24 cellular contexts compared by ENCODE assay signal in genomic region chr1:89898695-89899470, GRCh38.
"Had no signal": no experiment of that assay in that cellular context is flagged by ENCODE, and none has a peak within 500 bp of the region (broad histone marks: within the 10 kb centered on the region; RNA-seq: fewer than 3 reads in every experiment).

No MANE protein-coding gene starts in this region.

- DNase-seq: activated gamma-delta T cell treated with Interleukin-2 at 50 U/mL for 16 hours; activated T-cell treated with anti-CD3 and anti-CD28 coated beads, Interleukin-2, amount 50 U/mL, for 1 hour; anterior cingulate cortex; body of pancreas; effector CD4-positive, alpha-beta T cell; erythroblast; foreskin fibroblast; kidney; mammary epithelial cell; midbrain; ovary; spleen; stimulated activated CD4-positive, alpha-beta T cell treated with anti-CD3 and anti-CD28 coated beads, Interleukin-4, amount 100 ng/mL, for 1 hour; stimulated activated naive CD4-positive, alpha-beta T cell treated with Interleukin-2 at 50 U/mL for 16 hours; T-helper 2 cell; upper lobe of right lung; WERI-Rb-1 had no signal

- H3K27me3 Mint-ChIP-seq: activated naive CD4-positive, alpha-beta T cell treated with anti-CD3 and anti-CD28 coated beads, Interleukin-2, amount 50 U/mL, for 24 hours; dendritic cell treated with granulocyte-macrophage colony-stimulating factor and Interleukin-4, amounts not matched to agents 40 ng/mL and 50 ng/mL, for 4 days; natural killer cell treated with Interleukin-12 subunit alpha and Interleukin-12 subunit beta and Interleukin-15 and Interleukin-18, amount 100 ng/mL, for 72 hours had no signal

- H3K27me3 ChIP-seq: body of pancreas, cardiac muscle cell, neutrophil, ovary, spleen, upper lobe of right lung had no signal

- H3K4me1 ChIP-seq: prostate gland had no signal

- H3K27ac Mint-ChIP-seq: dendritic cell treated with granulocyte-macrophage colony-stimulating factor and Interleukin-4, amounts not matched to agents 40 ng/mL and 50 ng/mL, for 4 days; natural killer cell treated with Interleukin-12 subunit alpha and Interleukin-12 subunit beta and Interleukin-15 and Interleukin-18, amount 100 ng/mL, for 72 hours had no signal

- ATAC-seq: body of pancreas; natural killer cell treated with Interleukin-12 subunit alpha and Interleukin-12 subunit beta and Interleukin-15 and Interleukin-18, amount 100 ng/mL, for 72 hours; upper lobe of right lung had no signal

- H3K36me3 ChIP-seq: cardiac muscle cell, ovary, prostate gland, thoracic aorta, upper lobe of right lung, WERI-Rb-1 had no signal

- H3K27ac ChIP-seq: body of pancreas, cardiac muscle cell, neutrophil, ovary, prostate gland, thoracic aorta, upper lobe of right lung, WERI-Rb-1 had no signal

- H3K4me3 ChIP-seq: body of pancreas, cardiac muscle cell, ovary, prostate gland, spleen, thoracic aorta, upper lobe of right lung had no signal

- H3K9me3 ChIP-seq: body of pancreas, neutrophil, ovary, prostate gland, spleen, thoracic aorta, upper lobe of right lung had no signal

- H3K36me3 Mint-ChIP-seq: natural killer cell treated with Interleukin-12 subunit alpha and Interleukin-12 subunit beta and Interleukin-15 and Interleukin-18, amount 100 ng/mL, for 72 hours had no signal

- H3K4me3 Mint-ChIP-seq: activated naive CD4-positive, alpha-beta T cell treated with anti-CD3 and anti-CD28 coated beads, Interleukin-2, amount 50 U/mL, for 24 hours; dendritic cell treated with granulocyte-macrophage colony-stimulating factor and Interleukin-4, amounts not matched to agents 40 ng/mL and 50 ng/mL, for 4 days; natural killer cell treated with Interleukin-12 subunit alpha and Interleukin-12 subunit beta and Interleukin-15 and Interleukin-18, amount 100 ng/mL, for 72 hours had no signal

- H3K9me3 Mint-ChIP-seq: activated naive CD4-positive, alpha-beta T cell treated with anti-CD3 and anti-CD28 coated beads, Interleukin-2, amount 50 U/mL, for 24 hours; dendritic cell treated with granulocyte-macrophage colony-stimulating factor and Interleukin-4, amounts not matched to agents 40 ng/mL and 50 ng/mL, for 4 days; natural killer cell treated with Interleukin-12 subunit alpha and Interleukin-12 subunit beta and Interleukin-15 and Interleukin-18, amount 100 ng/mL, for 72 hours had no signal
